ENCODE assay signal across 8 cellular contexts in the genomic region with DNA sequence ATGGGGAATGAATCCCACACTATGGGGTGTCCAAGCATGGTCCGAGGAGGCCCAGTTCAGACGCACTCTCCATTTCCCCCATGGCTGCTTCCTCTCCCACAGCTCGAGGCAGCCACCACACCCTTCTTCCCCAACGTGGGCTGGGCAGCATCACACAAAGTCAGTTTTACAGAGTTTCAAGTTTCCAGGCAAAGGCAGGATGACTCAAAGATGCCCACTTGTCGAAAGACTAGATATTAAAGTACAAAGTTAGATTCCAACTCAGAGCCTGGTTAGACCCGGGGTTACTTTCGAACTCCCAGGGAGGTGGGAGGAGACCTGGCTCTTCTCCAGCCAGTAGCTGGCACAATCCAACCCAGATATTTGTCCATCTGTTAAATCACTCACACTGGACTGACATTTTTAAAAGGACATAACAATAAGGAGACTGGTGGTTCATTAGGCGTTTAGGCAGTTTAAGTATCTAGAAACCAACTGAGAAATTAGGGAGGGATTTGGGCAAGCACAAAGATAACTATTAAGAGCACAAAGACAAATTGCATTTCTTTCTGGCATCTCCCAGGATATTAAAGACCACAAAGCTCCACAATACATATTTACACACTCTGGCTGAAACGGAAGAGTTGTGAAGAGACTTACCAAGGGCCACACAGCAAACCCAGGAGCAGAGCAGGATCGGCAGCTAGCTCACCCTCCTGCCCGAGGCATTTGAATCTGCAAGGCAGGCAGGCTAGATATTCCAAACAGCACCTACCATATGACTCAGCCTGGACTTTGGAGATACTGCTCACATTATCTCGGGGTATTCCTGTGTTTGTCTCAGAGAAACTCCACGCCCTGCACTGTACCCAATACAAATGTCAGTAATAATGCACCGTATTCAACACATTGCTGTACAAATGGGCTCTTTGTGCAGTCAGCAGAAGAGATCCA. TPM values are rescaled to one million over a fixed set of nuclear protein-coding genes. Genes with fewer than 3 reads are reported as not detected.
DNase-seq lines count a peak whose midpoint lies in the region; ATAC-seq and TF ChIP-seq lines count a peak whose summit lies in the region.

No MANE protein-coding gene starts in this region.

- no peaks in the 10 kb centered on the region for H3K36me3 ChIP-seq in BE2C
- H3K36me3 ChIP-seq in Peyer's patch: no peaks in the 10 kb centered on the region
- no peaks in the 10 kb centered on the region for H3K36me3 ChIP-seq in esophagus squamous epithelium
- H3K36me3 ChIP-seq in muscle layer of colon (ENCODE audit: insufficient read depth, low read length): no peaks in the 10 kb centered on the region
- H3K36me3 ChIP-seq in MM.1S (replicated peaks; ENCODE audit: insufficient read depth, low read length): no peaks in the 10 kb centered on the region

- ATAC-seq in HG03432 (IDR thresholded peaks at IDR 0.05; ENCODE audit: unreplicated experiment): no peak
- ATAC-seq in GM19351 (IDR thresholded peaks at IDR 0.05; ENCODE audit: unreplicated experiment): no peak

- H3K27ac ChIP-seq in Peyer's patch (peak overlapping the region in 3 of 4 donors; percentile 64 to 89 (median 87)), esophagus squamous epithelium (peak overlapping the region; percentile 40 to 74 (median 64)), muscle layer of colon (ENCODE audit: low read depth, low read length) (peak overlapping the region; percentile 44), MM.1S (ENCODE audit: low read length) (no peak overlapping the region)

- H3K27me3 ChIP-seq in BE2C: no peaks in the 10 kb centered on the region
- H3K27me3 ChIP-seq in Peyer's patch: no peaks in the 10 kb centered on the region
- H3K27me3 ChIP-seq in esophagus squamous epithelium: no peaks in the 10 kb centered on the region
- no peaks in the 10 kb centered on the region for H3K27me3 ChIP-seq in muscle layer of colon (ENCODE audit: control insufficient read depth in 1 of 2, insufficient read depth in 2 of 2, low read length in 2 of 2)
- no peaks in the 10 kb centered on the region for H3K27me3 ChIP-seq in MM.1S (replicated peaks; ENCODE audit: insufficient read depth, low read length)

- H3F3A ChIP-seq in MM.1S (ENCODE audit: insufficient read depth, low read length): no peaks in the 10 kb centered on the region

- H3K9me2 ChIP-seq in MM.1S (replicated peaks; ENCODE audit: insufficient read depth, low read length): no peaks in the 10 kb centered on the region

- DNase-seq in BE2C (peak; percentile 20), Peyer's patch (peak in 2 of 3 donors; percentile 81 to 85), esophagus squamous epithelium (lab: John Stamatoyannopoulos, UW) (no peak), MM.1S (no peak)
- DNase-seq in stimulated activated naive CD4-positive, alpha-beta T cell (lab: John Stamatoyannopoulos, UW): no peak

- intact Hi-C loops in esophagus squamous epithelium (cut with DNase I): no loop called here

- H3K4me1 ChIP-seq in BE2C: no peaks in the 10 kb centered on the region
- H3K4me1 ChIP-seq in Peyer's patch: peaks cover 0 to 17% (median 2%) of the 10 kb centered on the region in 4 donors
- peaks cover 16 to 60% (median 28%) of the 10 kb centered on the region in 3 donors for H3K4me1 ChIP-seq in esophagus squamous epithelium
- H3K4me1 ChIP-seq in muscle layer of colon (ENCODE audit: insufficient read depth, low read length): peaks cover 29% of the 10 kb centered on the region
- no peaks in the 10 kb centered on the region for H3K4me1 ChIP-seq in MM.1S (ENCODE audit: low read length)

- H3K9me3 ChIP-seq in BE2C (no peaks in the 10 kb centered on the region), Peyer's patch (no peaks in the 10 kb centered on the region), esophagus squamous epithelium (no peaks in the 10 kb centered on the region), muscle layer of colon (ENCODE audit: low read length) (no peaks in the 10 kb centered on the region), MM.1S (replicated peaks; ENCODE audit: insufficient read depth, low read length) (no peaks in the 10 kb centered on the region)

- 17 to 29% methylated on average over 12 to 13 of the region's 14 CpGs for WGBS in esophagus squamous epithelium, 2 donors

- peaks cover 46% of the 10 kb centered on the region for H3K79me2 ChIP-seq in MM.1S (ENCODE audit: low read length)

- H4K20me1 ChIP-seq in MM.1S (ENCODE audit: insufficient read depth, low read length): no peaks in the 10 kb centered on the region

- H2AFZ ChIP-seq in MM.1S (ENCODE audit: low read length): no peak overlapping the region

- peak overlapping the region; percentile 41 for H3K9ac ChIP-seq in muscle layer of colon (ENCODE audit: low read length)
- no peak overlapping the region for H3K9ac ChIP-seq in MM.1S (ENCODE audit: low read length)

- H3K4me2 ChIP-seq in MM.1S (ENCODE audit: low read depth, low read length): no peak overlapping the region

- TF ChIP-seq CTCF in BE2C (IDR thresholded peaks at IDR 0.05; ENCODE audit: low read depth, low read length): no peak
- no peak for TF ChIP-seq CTCF in Peyer's patch (IDR thresholded peaks at IDR 0.05)
- no peak for TF ChIP-seq CTCF in esophagus squamous epithelium (IDR thresholded peaks at IDR 0.05)
- no peak for TF ChIP-seq CTCF in MM.1S (IDR thresholded peaks at IDR 0.05; ENCODE audit: low read length)

- peak; percentile 80 to 82 for TF ChIP-seq POLR2A in Peyer's patch (IDR thresholded peaks at IDR 0.05)
- no peak for TF ChIP-seq POLR2A in esophagus squamous epithelium (IDR thresholded peaks at IDR 0.05)

- H3K4me3 ChIP-seq in BE2C (ENCODE audit: low read depth, low read length) (no peak overlapping the region; the same call in 1 of the 2 replicates), Peyer's patch (peak overlapping the region in 3 of 4 donors; percentile 10 to 53 (median 47)), esophagus squamous epithelium (peak overlapping the region in 3 of 4 donors; percentile 3 to 38 (median 18)), muscle layer of colon (ENCODE audit: low read depth in 1 of 2, low read length in 2 of 2) (peak overlapping the region; percentile 3 to 62), MM.1S (ENCODE audit: low read length) (no peak overlapping the region)

RNA-seq across cellular contexts. Expression of a gene that starts 34.8 kb away (rescaled TPM):
- not detected for polyA plus RNA-seq in BE2C (2012; ENCODE audit: insufficient read depth, insufficient read length, low read depth)
- total RNA-seq in Peyer's patch (10 to 100 TPM; 15.7 to 50.3 (median 32.1) TPM), esophagus squamous epithelium (10 to 100 TPM in 2 of 4 donors, 1 to 10 TPM in 2; 6.8 to 14.2 (median 10.5) TPM)

Comparison
In these comparisons a context has a peak if more than half of its experiments do, and no peak if none do; other contexts are left out.
1. DNase-seq: peak in BE2C (single experiment) and Peyer's patch (2 of 3); none in esophagus squamous epithelium (single experiment), stimulated activated naive CD4-positive, alpha-beta T cell (0 of 6) and MM.1S (single experiment).
2. H3K4me3 ChIP-seq: peak in Peyer's patch (3 of 4), esophagus squamous epithelium (3 of 4) and muscle layer of colon (2 of 2); none in BE2C (single experiment) and MM.1S (single experiment).
3. POLR2A ChIP-seq: peak in Peyer's patch (2 of 2); none in esophagus squamous epithelium (0 of 4).